Comparison of ENCODE assay signal across 1 cellular context in genomic region chr7:77982926-77983550, GRCh38.
TF ChIP-seq lines count a peak whose summit lies in the region.

No MANE protein-coding gene starts in this region.

TF ChIP-seq in HCT116, 20 proteins besides CTCF, POLR2A, EP300 and RAD21:
- TF ChIP-seq SIN3A (IDR thresholded peaks at IDR 0.05; ENCODE audit: low read depth) = no peak
- no peak for TF ChIP-seq SRF (IDR thresholded peaks at IDR 0.05; ENCODE audit: low read depth)
- TF ChIP-seq REST (IDR thresholded peaks at IDR 0.05; ENCODE audit: low read depth) = no peak
- no peak for TF ChIP-seq POLR2AphosphoS5 (IDR thresholded peaks at IDR 0.05; ENCODE audit: low read depth, low read length)
- no peak for TF ChIP-seq EZH2 (IDR thresholded peaks at IDR 0.05)
- no peak for TF ChIP-seq FOSL1 (IDR thresholded peaks at IDR 0.05; ENCODE audit: low read depth)
- no peak for TF ChIP-seq ATF3 (IDR thresholded peaks at IDR 0.05)
- no peak for TF ChIP-seq YY1 (IDR thresholded peaks at IDR 0.05; ENCODE audit: extremely low read depth, insufficient replicate concordance, low read depth, low read length)
- no peak for TF ChIP-seq ELF1 (IDR thresholded peaks at IDR 0.05; ENCODE audit: borderline replicate concordance, low read depth)
- no peak for TF ChIP-seq CBX3 (IDR thresholded peaks at IDR 0.05; ENCODE audit: low read depth)
- TF ChIP-seq TCF7L2 (IDR thresholded peaks at IDR 0.05; ENCODE audit: borderline replicate concordance, extremely low read depth, insufficient read depth, insufficient read length) = no peak
- no peak for TF ChIP-seq JUND (IDR thresholded peaks at IDR 0.05)
- no peak for TF ChIP-seq CEBPB (IDR thresholded peaks at IDR 0.05; ENCODE audit: low read depth)
- TF ChIP-seq MAX (IDR thresholded peaks at IDR 0.05) = no peak
- no peak for TF ChIP-seq ZBTB33 (IDR thresholded peaks at IDR 0.05; ENCODE audit: extremely low read depth, insufficient replicate concordance, low read length)
- no peak for TF ChIP-seq ZFX (IDR thresholded peaks at IDR 0.05)
- no peak for TF ChIP-seq SP1 (IDR thresholded peaks at IDR 0.05; ENCODE audit: low read depth)
- no peak for TF ChIP-seq ZNF274 (IDR thresholded peaks at IDR 0.05; ENCODE audit: low read depth, low read length)
